Comparison of ENCODE assay signal across 10 cellular contexts in the genomic region with DNA sequence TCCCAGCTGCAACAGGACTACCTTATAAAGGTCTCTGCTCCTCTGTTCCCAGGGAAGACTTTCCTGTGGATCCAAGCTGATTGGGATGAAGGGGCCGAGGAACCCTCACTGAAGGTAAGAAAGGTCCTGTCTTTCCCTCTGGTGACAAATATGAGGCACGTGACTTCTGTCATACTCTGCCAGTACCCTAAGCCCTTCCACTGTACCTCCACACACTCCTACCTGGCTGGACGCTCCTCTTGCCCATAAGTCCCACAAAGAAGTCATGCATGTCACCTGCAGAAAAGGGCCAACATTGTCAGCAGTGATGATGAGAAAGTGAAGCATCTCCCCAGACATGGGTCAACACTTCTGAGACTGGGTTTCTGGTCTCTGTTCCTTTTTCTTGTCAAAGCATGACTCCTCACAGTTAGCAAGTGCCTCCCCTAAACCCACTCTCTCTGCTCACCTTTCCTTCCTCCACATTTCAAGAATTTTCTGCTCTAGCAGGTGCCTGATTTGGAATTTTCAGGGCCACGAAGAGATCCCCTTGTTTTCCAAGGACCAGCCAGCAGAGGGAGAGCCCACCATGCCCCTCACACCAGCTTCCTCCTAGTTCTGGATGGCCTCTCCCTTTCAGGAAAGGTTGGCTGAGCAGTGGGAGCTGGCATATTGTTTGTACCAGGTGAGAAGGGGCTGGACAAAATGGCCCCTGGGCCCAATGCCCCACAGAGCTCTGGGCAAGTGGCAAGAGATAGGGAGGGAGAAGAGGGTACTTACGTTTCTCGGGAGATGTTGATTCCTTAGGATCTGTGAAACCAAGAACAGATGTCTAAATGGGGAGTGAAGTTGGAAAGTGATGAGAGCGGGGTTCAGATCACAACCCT. TPM values are rescaled to one million over a fixed set of nuclear protein-coding genes. Genes with fewer than 3 reads are reported as not detected.
DNase-seq lines count a peak whose midpoint lies in the region; ATAC-seq and TF ChIP-seq lines count a peak whose summit lies in the region.
"Had no signal": no experiment of that assay in that cellular context is flagged by ENCODE, and none has a peak within 500 bp of the region (broad histone marks: within the 10 kb centered on the region; RNA-seq: fewer than 3 reads in every experiment).

No MANE protein-coding gene starts in this region.

- H3K27ac ChIP-seq in left lung: no peak overlapping the region
- no peak overlapping the region for H3K27ac ChIP-seq in colonic mucosa
- H3K27ac ChIP-seq: VCaP had no signal

- H3K27me3 ChIP-seq in left lung (peaks cover 0 to 17% of the 10 kb centered on the region in 2 donors), colonic mucosa (no peaks in the 10 kb centered on the region)

- DNase-seq in iPS-NIHi7 (ENCODE audit: extremely low spot score) (peak; percentile 51), left lung (no peak), colonic mucosa (no peak), erythroblast (lab: John Stamatoyannopoulos, UW) (no peak)

- TF ChIP-seq CTCF in left lung (IDR thresholded peaks at IDR 0.05): no peak
- TF ChIP-seq CTCF in colonic mucosa (IDR thresholded peaks at IDR 0.05): no peak

- H3K9ac ChIP-seq in colonic mucosa (ENCODE audit: low read depth in 2 of 2, low read length in 2 of 2): no peak overlapping the region

- TF ChIP-seq POLR2A in erythroblast (IDR thresholded peaks at IDR 0.05; ENCODE audit: low read length): no peak

- H3K9me3 ChIP-seq in left lung: no peaks in the 10 kb centered on the region
- H3K9me3 ChIP-seq in colonic mucosa: no peaks in the 10 kb centered on the region

- ATAC-seq in GM18519 (IDR thresholded peaks at IDR 0.05; ENCODE audit: low FRiP score, unreplicated experiment) (peak; percentile 44), GM21367 (IDR thresholded peaks at IDR 0.05; ENCODE audit: unreplicated experiment) (peak; percentile 83), HG03103 (IDR thresholded peaks at IDR 0.05; ENCODE audit: low read depth, unreplicated experiment) (peak; percentile 67), left lung (no peak)

- H3K36me3 ChIP-seq in left lung (no peaks in the 10 kb centered on the region), colonic mucosa (no peaks in the 10 kb centered on the region)

- peaks cover 0 to 7% of the 10 kb centered on the region in 2 donors for H3K4me1 ChIP-seq in left lung
- H3K4me1 ChIP-seq in colonic mucosa: no peaks in the 10 kb centered on the region

- H3K4me3 ChIP-seq in left lung (no peak overlapping the region), colonic mucosa (no peak overlapping the region)

- intact Hi-C loops in left lung (cut with DNase I): loop anchor here in 1 of 2 donors (10.0 kb wide), 1 partner anchor 52 kb away; no protein-coding TSS in a partner anchor
- intact Hi-C loops in colonic mucosa (cut with DNase I): loop anchor here (10.0 kb wide), 1 partner anchor 172 kb away; no protein-coding TSS in a partner anchor

RNA-seq across cellular contexts. Expression of gene TAC3, which starts 3.5 kb away (rescaled TPM):
- total RNA-seq in left lung (not detected), colonic mucosa (1 to 10 TPM; 1.9 TPM)
- total RNA-seq: HT1080, subcutaneous adipose tissue had no signal

RNA-seq across cellular contexts. Expression of gene ZBTB39, which starts 6.5 kb away (rescaled TPM):
- 1 to 10 TPM; 3.8 to 6.1 TPM for total RNA-seq in left lung
- total RNA-seq in colonic mucosa: 1 to 10 TPM; 3.7 to 5.7 TPM

RNA-seq across cellular contexts. Expression of gene MYO1A, which starts 37.1 kb away (rescaled TPM):
- total RNA-seq in left lung (under 1 TPM; 0.26 to 0.29 TPM), colonic mucosa (100 to 1,000 TPM; 261 to 273 TPM)
- total RNA-seq: HT1080 had no signal

RNA-seq across cellular contexts. Expression of gene RDH16, which starts 55.4 kb away (rescaled TPM):
- total RNA-seq in left lung (under 1 TPM; 0.20 to 0.45 TPM), colonic mucosa (under 1 TPM; 0.16 to 0.44 TPM)
- total RNA-seq: HT1080 had no signal

Comparison
In these comparisons a context has a peak if more than half of its experiments do, and no peak if none do; other contexts are left out.
1. RNA of gene MYO1A, which starts 37.1 kb away (total RNA-seq): 261 to 273 TPM in colonic mucosa; 0.26 to 0.29 TPM in left lung; every median in the first group is over 100 times any median in the second.